ENCODE assay signal across 10 cellular contexts in genomic region chr5:14147210-14147609, GRCh38. TPM values are rescaled to one million over a fixed set of nuclear protein-coding genes. Genes with fewer than 3 reads are reported as not detected.
DNase-seq lines count a peak whose midpoint lies in the region; ATAC-seq and TF ChIP-seq lines count a peak whose summit lies in the region.
"Had no signal": no experiment of that assay in that cellular context is flagged by ENCODE, and none has a peak within 500 bp of the region (broad histone marks: within the 10 kb centered on the region; RNA-seq: fewer than 3 reads in every experiment).

No MANE protein-coding gene starts in this region.

- no peaks in the 10 kb centered on the region for H3K27me3 Mint-ChIP-seq in MCF 10A (ENCODE audit: insufficient read depth, unreplicated experiment)

- intact Hi-C loops in MCF 10A (cut with micrococcal nuclease): no loop called here

- peak overlapping the region; percentile 89 for H3K4me3 Mint-ChIP-seq in MCF 10A (ENCODE audit: unreplicated experiment)

- no peak overlapping the region for H3K27ac ChIP-seq in WERI-Rb-1

- no peak overlapping the region for H3K4me3 ChIP-seq in H7 (ENCODE audit: insufficient read depth, low read depth, low read length)
- H3K4me3 ChIP-seq in WERI-Rb-1 (ENCODE audit: low read depth, low read length): no peak overlapping the region

- H3K4me1 Mint-ChIP-seq in MCF 10A (ENCODE audit: insufficient read depth, unreplicated experiment): peaks cover 41% of the 10 kb centered on the region

- no TSS peak for BruUV-seq in MCF 10A (replicated peaks; lab: Mats Ljungman, UMichigan)

- H3K27me3 ChIP-seq in H7 (ENCODE audit: control insufficient read depth, insufficient read depth, low read length) (no peaks in the 10 kb centered on the region; the same call in 1 of the 2 replicates), WERI-Rb-1 (ENCODE audit: insufficient read depth, low read depth, severe bottlenecking) (peaks cover 6% of the 10 kb centered on the region)

- POLR2A ChIA-PET in MCF 10A (lab: Yijun Ruan, JAX): interaction anchor here (1.6 to 10.4 kb wide), 5 partner anchors 9 to 121 kb away, joined by 8 to 128 read pairs (median 13); no protein-coding TSS in a partner anchor

- TF ChIP-seq CTCF in MCF 10A (IDR thresholded peaks at IDR 0.05; ENCODE audit: unreplicated experiment) (no peak), WERI-Rb-1 (IDR thresholded peaks at IDR 0.05; ENCODE audit: low read depth, low read length) (no peak)

- peaks cover 4% of the 10 kb centered on the region for H3K36me3 Mint-ChIP-seq in MCF 10A (ENCODE audit: insufficient read depth, unreplicated experiment)

- no peak for ATAC-seq in HG03097 (IDR thresholded peaks at IDR 0.05; ENCODE audit: low FRiP score, unreplicated experiment)

- H3K27ac Mint-ChIP-seq in MCF 10A (ENCODE audit: low read depth, unreplicated experiment): peak overlapping the region; percentile 83
- H3K27ac Mint-ChIP-seq: H9 had no signal

- CTCF ChIA-PET in MCF 10A (lab: Yijun Ruan, JAX): interaction anchor here (0.5 to 1.7 kb wide), 5 partner anchors 10 to 157 kb away, joined by 3 to 9 read pairs (median 3); no protein-coding TSS in a partner anchor

- H3K9me3 ChIP-seq in WERI-Rb-1 (ENCODE audit: severe bottlenecking): no peaks in the 10 kb centered on the region

- H3K9me3 Mint-ChIP-seq in MCF 10A (ENCODE audit: unreplicated experiment): no peaks in the 10 kb centered on the region

- H3K36me3 ChIP-seq in H7 (replicated peaks; ENCODE audit: control insufficient read depth, insufficient read depth, low read length) (no peaks in the 10 kb centered on the region), WERI-Rb-1 (peaks cover 3% of the 10 kb centered on the region; the same call in 1 of the 2 replicates)

- DNase-seq in DMS153 treated with DMSO at 0.1 percent for 48 hours (lab: John Stamatoyannopoulos, UW; ENCODE audit: unreplicated experiment) (peak; percentile 90), NCI-H1436 (lab: John Stamatoyannopoulos, UW) (peak; percentile 69), MCF 10A (ENCODE audit: unreplicated experiment) (no peak), putamen (ENCODE audit: low spot score) (peak; percentile 71), H7 (no peak), hepatic stellate cell (ENCODE audit: low spot score) (no peak), WERI-Rb-1 (no peak)
- DNase-seq: activated naive CD4-positive, alpha-beta T cell treated with Interleukin-2 at 50 U/mL for 16 hours; H9 had no signal

RNA-seq across cellular contexts. Expression of gene TRIO, which starts 4.1 kb away (rescaled TPM):
- 134 and 136 TPM in 2 replicates for total RNA-seq in MCF 10A (2022)
- 39.7 and 49.3 TPM in 2 replicates for total RNA-seq in H7 (2014; rRNA removed; shearing (Covaris generic))

Comparison
In these comparisons a context has a peak if more than half of its experiments do, and no peak if none do; other contexts are left out.
1. DNase-seq: peak in DMS153 treated with DMSO at 0.1 percent for 48 hours (single experiment), NCI-H1436 (single experiment) and putamen (single experiment); none in MCF 10A (single experiment), H7 (single experiment), hepatic stellate cell (single experiment) and WERI-Rb-1 (single experiment).